In the genomic region with DNA sequence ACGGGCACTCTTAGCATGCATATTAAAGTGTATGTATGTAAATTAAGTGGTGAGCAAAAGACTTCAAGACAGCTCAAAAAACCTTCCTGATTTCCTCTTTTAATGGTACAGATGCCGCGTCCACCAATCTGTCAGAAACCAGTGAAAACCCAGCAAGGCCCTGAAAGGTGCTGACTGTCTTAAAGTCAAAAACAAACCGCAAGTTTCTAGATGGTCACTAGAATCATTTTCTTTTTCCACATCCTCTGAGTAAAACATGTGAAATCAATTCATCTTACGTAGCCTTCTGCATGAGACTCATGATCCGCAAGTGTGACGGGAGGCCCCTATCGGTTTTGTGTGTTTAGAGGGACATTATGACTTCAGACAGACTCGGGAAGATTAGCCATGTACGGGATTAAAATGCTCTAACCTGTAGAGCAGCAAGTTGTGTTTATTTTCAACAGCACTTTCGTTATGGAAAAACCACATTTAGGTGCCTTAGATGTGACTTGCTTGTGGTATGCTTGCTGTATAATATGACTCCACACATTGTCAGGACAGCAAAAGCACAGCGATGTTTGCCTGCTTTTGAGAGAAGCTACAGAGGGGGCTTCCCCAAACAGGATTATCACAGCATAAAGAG, we compare ENCODE assay signal across 10 cellular contexts.
A peak's percentile ranks its signal among the peaks of the same experiment; 100 is the strongest.
DNase-seq lines count a peak whose midpoint lies in the region; ATAC-seq and TF ChIP-seq lines count a peak whose summit lies in the region.
"Had no signal": no experiment of that assay in that cellular context is flagged by ENCODE, and none has a peak within 500 bp of the region (broad histone marks: within the 10 kb centered on the region; RNA-seq: fewer than 3 reads in every experiment).

No MANE protein-coding gene starts in this region.

- no peak for TF ChIP-seq CTCF in GM20000 (IDR thresholded peaks at IDR 0.05; ENCODE audit: extremely low read depth, missing control alignments)

- H3K4me1 ChIP-seq in effector memory CD4-positive, alpha-beta T cell (ENCODE audit: control insufficient read depth, insufficient read depth, low read length, poor library complexity, severe bottlenecking) = no peaks in the 10 kb centered on the region

- peaks cover 24% of the 10 kb centered on the region for H3K36me3 Mint-ChIP-seq in activated T-helper 2 cell treated with anti-CD3 and anti-CD28 coated beads, Interferon-gamma antibody, Interleukin-2, Interleukin-4, amounts not matched to agents 10 μg/mL and 5 μg/mL and 100 μg/mL, durations not matched to agents 14 hours and 24 hours and 36 hours (ENCODE audit: low read depth)

- H3K36me3 ChIP-seq in effector memory CD4-positive, alpha-beta T cell (ENCODE audit: control insufficient read depth, insufficient read depth, low read length) = no peaks in the 10 kb centered on the region

- ATAC-seq in GM18508 (IDR thresholded peaks at IDR 0.05; ENCODE audit: insufficient read depth, unreplicated experiment) (peak; percentile 92), HG03108 (IDR thresholded peaks at IDR 0.05; ENCODE audit: unreplicated experiment) (peak; percentile 92)

- no peaks in the 10 kb centered on the region for H3K9me3 Mint-ChIP-seq in activated T-helper 2 cell treated with anti-CD3 and anti-CD28 coated beads, Interferon-gamma antibody, Interleukin-2, Interleukin-4, amounts not matched to agents 10 μg/mL and 5 μg/mL and 100 μg/mL, durations not matched to agents 14 hours and 24 hours and 36 hours

- H3K4me3 Mint-ChIP-seq in activated T-helper 2 cell treated with anti-CD3 and anti-CD28 coated beads, Interferon-gamma antibody, Interleukin-2, Interleukin-4, amounts not matched to agents 10 μg/mL and 5 μg/mL and 100 μg/mL, durations not matched to agents 14 hours and 24 hours and 36 hours (ENCODE audit: low read depth) = peak overlapping the region; percentile 5

- no peaks in the 10 kb centered on the region for H3K27me3 Mint-ChIP-seq in activated T-helper 2 cell treated with anti-CD3 and anti-CD28 coated beads, Interferon-gamma antibody, Interleukin-2, Interleukin-4, amounts not matched to agents 10 μg/mL and 5 μg/mL and 100 μg/mL, durations not matched to agents 14 hours and 24 hours and 36 hours (ENCODE audit: low read depth)

- H3K9me3 ChIP-seq in effector memory CD4-positive, alpha-beta T cell (ENCODE audit: control insufficient read depth, low read length) = no peaks in the 10 kb centered on the region

- H3K27ac Mint-ChIP-seq in activated T-helper 2 cell treated with anti-CD3 and anti-CD28 coated beads, Interferon-gamma antibody, Interleukin-2, Interleukin-4, amounts not matched to agents 10 μg/mL and 5 μg/mL and 100 μg/mL, durations not matched to agents 14 hours and 24 hours and 36 hours = peak overlapping the region; percentile 70

- H3K27ac ChIP-seq in effector memory CD4-positive, alpha-beta T cell (ENCODE audit: insufficient read depth, low read length, poor library complexity, severe bottlenecking) = no peak overlapping the region

- H3K27me3 ChIP-seq in effector memory CD4-positive, alpha-beta T cell (replicated peaks; ENCODE audit: control insufficient read depth, insufficient read depth, low read length, poor library complexity, severe bottlenecking) = no peaks in the 10 kb centered on the region

- intact Hi-C loops in activated T-helper 2 cell treated with anti-CD3 and anti-CD28 coated beads, Interferon-gamma antibody, Interleukin-2, Interleukin-4, amounts not matched to agents 10 μg/mL and 5 μg/mL and 100 μg/mL, durations not matched to agents 14 hours and 24 hours and 36 hours (cut with micrococcal nuclease) = loop anchor here (1.0 kb wide), 2 partner anchors 25 to 89 kb away; a partner anchor contains a TSS
- intact Hi-C loops in cardiac septum (cut with DNase I) = no loop called here

- H3K4me1 Mint-ChIP-seq in activated T-helper 2 cell treated with anti-CD3 and anti-CD28 coated beads, Interferon-gamma antibody, Interleukin-2, Interleukin-4, amounts not matched to agents 10 μg/mL and 5 μg/mL and 100 μg/mL, durations not matched to agents 14 hours and 24 hours and 36 hours (ENCODE audit: low read depth) = peaks cover 21% of the 10 kb centered on the region

- peak; percentile 41 for DNase-seq in GM20000 (ENCODE audit: low spot score)
- DNase-seq in activated T-helper 2 cell treated with anti-CD3 and anti-CD28 coated beads, Interferon-gamma antibody, Interleukin-2, Interleukin-4, amounts not matched to agents 10 μg/mL and 5 μg/mL and 100 μg/mL, durations not matched to agents 14 hours and 24 hours and 36 hours (ENCODE audit: low spot score) = no peak
- DNase-seq in activated gamma-delta T cell (lab: John Stamatoyannopoulos, UW) = no peak
- DNase-seq in cardiac septum (ENCODE audit: low spot score) = no peak
- no peak for DNase-seq in effector memory CD4-positive, alpha-beta T cell
- DNase-seq in medulla oblongata (ENCODE audit: extremely low spot score) = no peak
- DNase-seq: caudate nucleus, occipital lobe had no signal

- no peak overlapping the region for H3K4me3 ChIP-seq in effector memory CD4-positive, alpha-beta T cell (ENCODE audit: insufficient read depth, low read depth, low read length, poor library complexity, severe bottlenecking)
